ENCODE assay signal across 20 cellular contexts in the genomic region with DNA sequence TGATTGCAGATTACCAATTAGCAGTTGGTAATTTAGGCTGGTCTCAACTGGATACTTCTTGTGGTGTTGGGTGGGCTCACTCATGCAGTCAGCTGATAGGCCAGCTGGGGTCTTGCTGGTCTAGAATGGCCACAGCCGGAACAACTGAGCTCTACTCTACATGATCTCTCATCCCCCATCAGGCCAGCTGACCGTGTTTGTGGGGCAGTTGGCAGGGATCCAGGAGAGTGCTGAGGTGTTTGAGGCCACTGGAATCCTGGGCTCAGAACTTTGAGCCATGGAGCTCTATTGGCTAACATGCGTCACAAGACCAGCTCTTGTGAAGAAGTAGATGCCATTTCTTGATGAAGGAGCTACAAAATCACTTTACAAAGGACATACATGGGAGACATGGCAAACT.
"Had no signal": no experiment of that assay in that cellular context is flagged by ENCODE, and none has a peak within 500 bp of the region (broad histone marks: within the 10 kb centered on the region; RNA-seq: fewer than 3 reads in every experiment).

No MANE protein-coding gene starts in this region.

- H3K36me3 ChIP-seq: MG63 had no signal

- ATAC-seq: T-cell had no signal

- H3K27me3 ChIP-seq: MG63 had no signal

- H3K4me2 ChIP-seq: SK-N-SH had no signal

- H3K4me1 Mint-ChIP-seq: T-cell had no signal

- H3K4me3 ChIP-seq: MG63 had no signal

- H3K27me3 Mint-ChIP-seq: T-cell had no signal

- H3K9me3 ChIP-seq: MG63 had no signal

- H3K9me2 ChIP-seq: SK-N-SH had no signal

- H3K36me3 Mint-ChIP-seq: T-cell had no signal

- H3K4me3 Mint-ChIP-seq: T-cell had no signal

- DNase-seq: IMR-90, Karpas-422, KG1, MG63, NCI-H1092, NCI-H1436, NCI-H187, NCI-H2029, NCI-H2081 treated with DMSO at 0.1 percent for 48 hours, NCI-H2227 treated with DMSO at 0.1 percent for 48 hours, NCI-H510A, NCI-H524 treated with DMSO at 0.1 percent for 48 hours, NCI-H69, NCI-H774, Right ventricle myocardium superior, RPMI8226, SIG-M5, SK-N-SH, SW 1271, T-cell had no signal

- H3K27ac Mint-ChIP-seq: T-cell had no signal
